In genomic region chr14:105223770-105224544, GRCh38 we compare ENCODE assay signal across 21 cellular contexts.
"Had no signal": no experiment of that assay in that cellular context is flagged by ENCODE, and none has a peak within 500 bp of the region (broad histone marks: within the 10 kb centered on the region; RNA-seq: fewer than 3 reads in every experiment).

No MANE protein-coding gene starts in this region.

- H2AFZ ChIP-seq: hepatocyte had no signal

- H3K27ac ChIP-seq: brain microvascular endothelial cell, foreskin keratinocyte, hepatocyte, suprapubic skin had no signal

- H3K9me3 ChIP-seq: SK-N-SH, suprapubic skin had no signal

- H3K27me3 ChIP-seq: brain microvascular endothelial cell, foreskin keratinocyte, hepatocyte, suprapubic skin had no signal

- H3K79me2 ChIP-seq: hepatocyte had no signal

- H3K4me3 ChIP-seq: hepatocyte, suprapubic skin had no signal

- ATAC-seq: foreskin keratinocyte; left ventricle myocardium superior; naive thymus-derived CD4-positive, alpha-beta T cell; stimulated activated effector memory CD8-positive, alpha-beta T cell treated with anti-CD3 and anti-CD28 coated beads, Interleukin-12 subunit alpha, Interleukin-12 subunit beta, amount 100 ng/mL, for 72 hours; stimulated activated naive CD8-positive, alpha-beta T cell treated with anti-CD3 and anti-CD28 coated beads, Interleukin-15, amount 100 ng/mL, for 72 hours had no signal

- H3K9ac ChIP-seq: SK-N-SH had no signal

- H3K4me2 ChIP-seq: hepatocyte, SK-N-SH had no signal

- H3K4me1 ChIP-seq: foreskin keratinocyte, suprapubic skin had no signal

- DNase-seq: activated gamma-delta T cell treated with Interleukin-2 at 50 U/mL for 16 hours; activated T-cell treated with anti-CD3 and anti-CD28 coated beads, Interleukin-2, amount 50 U/mL, for 1 hour; aorta; brain microvascular endothelial cell; caudate nucleus; effector CD4-positive, alpha-beta T cell; erythroblast; foreskin keratinocyte; glutamatergic neuron; immature natural killer cell; left ventricle myocardium superior; naive thymus-derived CD4-positive, alpha-beta T cell; occipital lobe; retina; SK-N-SH; stimulated activated CD4-positive, alpha-beta T cell treated with anti-CD3 and anti-CD28 coated beads, Interleukin-1b, Interleukin-23, amount 100 ng/mL, for 48 hours; stimulated activated naive CD8-positive, alpha-beta T cell treated with anti-CD3 and anti-CD28 coated beads, Interleukin-15, amount 100 ng/mL, for 72 hours; T-helper 2 cell had no signal
